ENCODE assay signal across 23 cellular contexts in the genomic region with DNA sequence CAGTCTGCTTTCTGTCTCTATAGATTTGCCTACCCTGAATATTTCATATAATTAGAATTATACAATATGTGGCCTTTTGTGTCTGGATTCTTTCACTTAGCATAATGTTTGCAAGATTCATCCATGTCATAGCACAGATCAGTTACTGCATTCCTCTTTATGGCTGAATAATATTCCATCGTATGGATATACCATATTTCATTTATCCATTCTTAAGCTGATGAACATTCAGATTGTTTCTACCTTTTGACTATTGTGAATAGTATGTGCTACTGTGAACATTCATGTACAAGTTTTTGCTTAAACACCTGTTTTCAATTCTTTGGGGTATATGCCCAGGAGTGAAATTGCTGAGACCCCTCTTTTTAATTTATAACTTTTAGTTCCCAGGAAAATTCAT.
"Had no signal": no experiment of that assay in that cellular context is flagged by ENCODE, and none has a peak within 500 bp of the region (broad histone marks: within the 10 kb centered on the region; RNA-seq: fewer than 3 reads in every experiment).

No MANE protein-coding gene starts in this region.

- DNase-seq: colonic mucosa; cortex of kidney; effector CD8-positive, alpha-beta T cell; effector memory CD8-positive, alpha-beta T cell; endodermal cell; erythroblast; esophagus squamous epithelium; foreskin fibroblast; foreskin melanocyte; gastrocnemius medialis; glutamatergic neuron; head of caudate nucleus; heart right ventricle; hippocampal formation; left cardiac atrium; left lung; left ventricle myocardium superior; lower lobe of right lung; mesenchymal stem cell; mucosa of descending colon; naive thymus-derived CD4-positive, alpha-beta T cell had no signal

- H3K27ac ChIP-seq: colonic mucosa, epithelial cell of prostate, esophagus squamous epithelium, gastrocnemius medialis, heart right ventricle, left lung, lower lobe of right lung had no signal

- H3K4me3 ChIP-seq: colonic mucosa, esophagus squamous epithelium, gastrocnemius medialis, heart right ventricle, left lung, lower lobe of right lung, mucosa of descending colon had no signal

- H3K9me3 ChIP-seq: gastrocnemius medialis, lower lobe of right lung had no signal

- ATAC-seq: effector memory CD8-positive, alpha-beta T cell; esophagus mucosa; gastrocnemius medialis; heart right ventricle; left cardiac atrium; left lung; left ventricle myocardium superior; lower lobe of right lung; mucosa of descending colon; naive thymus-derived CD4-positive, alpha-beta T cell had no signal

- H3K27me3 ChIP-seq: colonic mucosa, esophagus squamous epithelium, gastrocnemius medialis, heart right ventricle, left lung had no signal

- H3K36me3 ChIP-seq: colonic mucosa, esophagus squamous epithelium, gastrocnemius medialis, heart right ventricle, left lung, lower lobe of right lung had no signal

- H3K4me1 ChIP-seq: colonic mucosa, gastrocnemius medialis, heart right ventricle, left lung, lower lobe of right lung had no signal
